Comparison of ENCODE assay signal across 8 cellular contexts in genomic region chr5:173572431-173573125, GRCh38. TPM values are rescaled to one million over a fixed set of nuclear protein-coding genes. Genes with fewer than 3 reads are reported as not detected.
DNase-seq lines count a peak whose midpoint lies in the region; ATAC-seq and TF ChIP-seq lines count a peak whose summit lies in the region.

No MANE protein-coding gene starts in this region.

- H3K27ac ChIP-seq in endodermal cell (ENCODE audit: low read depth, low read length) (no peak overlapping the region), neural progenitor cell (no peak overlapping the region)

- H3K27ac Mint-ChIP-seq in endodermal cell: no peak overlapping the region
- no peak overlapping the region for H3K27ac Mint-ChIP-seq in neural progenitor cell
- no peak overlapping the region for H3K27ac Mint-ChIP-seq in stimulated activated naive B cell treated with anti-CD40 and anti-IgM and Interleukin-4, amounts not matched to agents 10 μg/mL and 1 μg/mL and 100 μg/mL, for 72 hours
- no peak overlapping the region for H3K27ac Mint-ChIP-seq in activated CD4-positive, alpha-beta memory T cell treated with anti-CD3 and anti-CD28 coated beads for 36 hours
- no peak overlapping the region for H3K27ac Mint-ChIP-seq in natural killer cell treated with Interleukin-12 subunit alpha and Interleukin-12 subunit beta and Interleukin-15 and Interleukin-18, amount 100 ng/mL, for 72 hours

- intact Hi-C loops in activated CD4-positive, alpha-beta memory T cell treated with anti-CD3 and anti-CD28 coated beads for 36 hours (cut with micrococcal nuclease): loop anchor here (1.0 to 5.0 kb wide), 2 partner anchors 278 to 590 kb away; partner anchors contain the start of gene ATP6V0E1

- CTCF ChIA-PET in BJ (lab: Yijun Ruan, JAX): interaction anchor here (0.6 to 6.7 kb wide), 33 partner anchors 8 to 407 kb away, joined by 3 to 91 read pairs (median 4); partner anchors contain the start of gene STC2
- CTCF ChIA-PET in activated CD4-positive, alpha-beta memory T cell treated with anti-CD3 and anti-CD28 coated beads for 36 hours (lab: Charles Lee): interaction anchor here (0.6 to 2.9 kb wide), 16 partner anchors 10 to 1995 kb away, joined by 3 to 25 read pairs (median 3); partner anchors contain the start of gene BOD1

- H3K79me2 ChIP-seq in neural progenitor cell (ENCODE audit: low read depth): no peaks in the 10 kb centered on the region

- H3K9me3 ChIP-seq in endodermal cell (ENCODE audit: control insufficient read depth, low read length) (peaks cover 8% of the 10 kb centered on the region), neural progenitor cell (ENCODE audit: low read depth) (peaks cover 6% of the 10 kb centered on the region)

- no peak for TF ChIP-seq CTCF in BJ (IDR thresholded peaks at IDR 0.05; ENCODE audit: insufficient read depth, low read depth, low read length)
- TF ChIP-seq CTCF in endodermal cell (conservative IDR thresholded peaks at IDR 0.05): no peak
- no peak for TF ChIP-seq CTCF in neural progenitor cell (IDR thresholded peaks at IDR 0.05)

- H2AFZ ChIP-seq in neural progenitor cell (replicated peaks): peak overlapping the region; percentile 69

- H3K36me3 Mint-ChIP-seq in endodermal cell (ENCODE audit: low read depth): no peaks in the 10 kb centered on the region
- H3K36me3 Mint-ChIP-seq in neural progenitor cell: no peaks in the 10 kb centered on the region
- H3K36me3 Mint-ChIP-seq in stimulated activated naive B cell treated with anti-CD40 and anti-IgM and Interleukin-4, amounts not matched to agents 10 μg/mL and 1 μg/mL and 100 μg/mL, for 72 hours: peaks cover 0 to 10% of the 10 kb centered on the region in 2 donors
- H3K36me3 Mint-ChIP-seq in activated CD4-positive, alpha-beta memory T cell treated with anti-CD3 and anti-CD28 coated beads for 36 hours: no peaks in the 10 kb centered on the region
- H3K36me3 Mint-ChIP-seq in natural killer cell treated with Interleukin-12 subunit alpha and Interleukin-12 subunit beta and Interleukin-15 and Interleukin-18, amount 100 ng/mL, for 72 hours: no peaks in the 10 kb centered on the region

- H3K27me3 Mint-ChIP-seq in endodermal cell (ENCODE audit: insufficient read depth) (peaks cover 8% of the 10 kb centered on the region), neural progenitor cell (ENCODE audit: insufficient read depth, low read depth) (peaks cover 4% of the 10 kb centered on the region)
- peaks cover 26 to 50% of the 10 kb centered on the region in 2 donors for H3K27me3 Mint-ChIP-seq in stimulated activated naive B cell treated with anti-CD40 and anti-IgM and Interleukin-4, amounts not matched to agents 10 μg/mL and 1 μg/mL and 100 μg/mL, for 72 hours
- peaks cover 25% of the 10 kb centered on the region for H3K27me3 Mint-ChIP-seq in activated CD4-positive, alpha-beta memory T cell treated with anti-CD3 and anti-CD28 coated beads for 36 hours
- H3K27me3 Mint-ChIP-seq in natural killer cell treated with Interleukin-12 subunit alpha and Interleukin-12 subunit beta and Interleukin-15 and Interleukin-18, amount 100 ng/mL, for 72 hours: peaks cover 13 to 22% of the 10 kb centered on the region in 2 donors

- H4K20me1 ChIP-seq in neural progenitor cell (ENCODE audit: low read depth): no peaks in the 10 kb centered on the region

- H3K4me3 Mint-ChIP-seq in endodermal cell: no peak overlapping the region
- H3K4me3 Mint-ChIP-seq in neural progenitor cell: peak overlapping the region; percentile 61
- H3K4me3 Mint-ChIP-seq in stimulated activated naive B cell treated with anti-CD40 and anti-IgM and Interleukin-4, amounts not matched to agents 10 μg/mL and 1 μg/mL and 100 μg/mL, for 72 hours: no peak overlapping the region
- H3K4me3 Mint-ChIP-seq in activated CD4-positive, alpha-beta memory T cell treated with anti-CD3 and anti-CD28 coated beads for 36 hours: no peak overlapping the region
- no peak overlapping the region for H3K4me3 Mint-ChIP-seq in natural killer cell treated with Interleukin-12 subunit alpha and Interleukin-12 subunit beta and Interleukin-15 and Interleukin-18, amount 100 ng/mL, for 72 hours

- H3K4me1 ChIP-seq in endodermal cell (ENCODE audit: control insufficient read depth, insufficient read depth, low read length) (no peaks in the 10 kb centered on the region), neural progenitor cell (peaks cover 20% of the 10 kb centered on the region)

- H3K4me1 Mint-ChIP-seq in endodermal cell: peaks cover 2% of the 10 kb centered on the region
- H3K4me1 Mint-ChIP-seq in neural progenitor cell: peaks cover 25% of the 10 kb centered on the region
- peaks cover 3 to 9% of the 10 kb centered on the region in 2 donors for H3K4me1 Mint-ChIP-seq in stimulated activated naive B cell treated with anti-CD40 and anti-IgM and Interleukin-4, amounts not matched to agents 10 μg/mL and 1 μg/mL and 100 μg/mL, for 72 hours
- no peaks in the 10 kb centered on the region for H3K4me1 Mint-ChIP-seq in activated CD4-positive, alpha-beta memory T cell treated with anti-CD3 and anti-CD28 coated beads for 36 hours (ENCODE audit: low read depth)
- H3K4me1 Mint-ChIP-seq in natural killer cell treated with Interleukin-12 subunit alpha and Interleukin-12 subunit beta and Interleukin-15 and Interleukin-18, amount 100 ng/mL, for 72 hours (ENCODE audit: low read depth in 2 of 2): peaks cover 5 to 10% of the 10 kb centered on the region in 2 donors

- H3K9me3 Mint-ChIP-seq in endodermal cell: peaks cover 11% of the 10 kb centered on the region
- H3K9me3 Mint-ChIP-seq in neural progenitor cell: peaks cover 6% of the 10 kb centered on the region
- H3K9me3 Mint-ChIP-seq in stimulated activated naive B cell treated with anti-CD40 and anti-IgM and Interleukin-4, amounts not matched to agents 10 μg/mL and 1 μg/mL and 100 μg/mL, for 72 hours: peaks cover 7 to 11% of the 10 kb centered on the region in 2 donors
- H3K9me3 Mint-ChIP-seq in activated CD4-positive, alpha-beta memory T cell treated with anti-CD3 and anti-CD28 coated beads for 36 hours: peaks cover 13% of the 10 kb centered on the region
- no peaks in the 10 kb centered on the region for H3K9me3 Mint-ChIP-seq in natural killer cell treated with Interleukin-12 subunit alpha and Interleukin-12 subunit beta and Interleukin-15 and Interleukin-18, amount 100 ng/mL, for 72 hours

- DNase-seq in BJ (ENCODE audit: low read depth): no peak
- DNase-seq in NCI-H69 (lab: John Stamatoyannopoulos, UW): peak; percentile 7
- peak; percentile 28 for DNase-seq in endodermal cell
- no peak for DNase-seq in neural progenitor cell (ENCODE audit: low spot score)
- no peak for DNase-seq in stimulated activated naive B cell treated with anti-CD40 and anti-IgM and Interleukin-4, amounts not matched to agents 10 μg/mL and 1 μg/mL and 100 μg/mL, for 72 hours
- no peak for DNase-seq in activated CD4-positive, alpha-beta memory T cell treated with anti-CD3 and anti-CD28 coated beads for 36 hours
- DNase-seq in natural killer cell treated with Interleukin-12 subunit alpha and Interleukin-12 subunit beta and Interleukin-15 and Interleukin-18, amount 100 ng/mL, for 72 hours (ENCODE audit: low spot score): no peak

- no peaks in the 10 kb centered on the region for H3K36me3 ChIP-seq in BJ (ENCODE audit: control insufficient read depth, insufficient read depth, low read length)
- no peaks in the 10 kb centered on the region for H3K36me3 ChIP-seq in endodermal cell (ENCODE audit: control insufficient read depth, insufficient read depth, low read length)
- no peaks in the 10 kb centered on the region for H3K36me3 ChIP-seq in neural progenitor cell

- H3K4me3 ChIP-seq in BJ (ENCODE audit: low read depth, low read length): peak overlapping the region; percentile 6; the same call in 1 of the 2 replicates
- no peak overlapping the region for H3K4me3 ChIP-seq in endodermal cell (ENCODE audit: low read length)
- no peak overlapping the region for H3K4me3 ChIP-seq in neural progenitor cell

- H3K27me3 ChIP-seq in BJ (ENCODE audit: control insufficient read depth, insufficient read depth, low read length) (no peaks in the 10 kb centered on the region), endodermal cell (ENCODE audit: control insufficient read depth, insufficient read depth, low read length, poor library complexity, severe bottlenecking) (peaks cover 4% of the 10 kb centered on the region), neural progenitor cell (no peaks in the 10 kb centered on the region)

- no peaks in the 10 kb centered on the region for H3F3A ChIP-seq in neural progenitor cell (ENCODE audit: low read depth)

- POLR2A ChIA-PET in BJ (lab: Charles Lee): interaction anchor here (0.5 to 1.0 kb wide), 3 partner anchors 8 to 251 kb away, joined by 3 to 4 read pairs (median 4); partner anchors contain the start of gene STC2
- POLR2A ChIA-PET in activated CD4-positive, alpha-beta memory T cell treated with anti-CD3 and anti-CD28 coated beads for 36 hours (lab: Charles Lee): no interaction called here

- H3K4me2 ChIP-seq in neural progenitor cell: peak overlapping the region; percentile 41

- 42 to 45% methylated on average over 5 to 6 of the region's 6 CpGs for WGBS in endodermal cell (ENCODE audit: insufficient coverage in 1 of 2, insufficient read length in 1 of 2), 2 experiments

- no peak for ATAC-seq in GM18858 (IDR thresholded peaks at IDR 0.05; ENCODE audit: unreplicated experiment)
- ATAC-seq in stimulated activated naive B cell treated with anti-CD40 and anti-IgM and Interleukin-4, amounts not matched to agents 10 μg/mL and 1 μg/mL and 100 μg/mL, for 72 hours (replicated peaks): no peak
- no peak for ATAC-seq in natural killer cell treated with Interleukin-12 subunit alpha and Interleukin-12 subunit beta and Interleukin-15 and Interleukin-18, amount 100 ng/mL, for 72 hours

- H3K9ac ChIP-seq in endodermal cell (ENCODE audit: extremely low read depth, low read length, poor library complexity, severe bottlenecking) (no peak overlapping the region), neural progenitor cell (no peak overlapping the region)

RNA-seq across cellular contexts. Expression of gene BOD1, which starts 43.9 kb away (rescaled TPM):
- 51.5 and 61.5 TPM in 2 replicates for polyA plus RNA-seq in BJ (2011; rRNA removed)
- polyA minus RNA-seq in BJ (2011; rRNA and poly(A)+ RNA removed): 17.6 and 30.3 TPM in 2 replicates
- total RNA-seq in endodermal cell (10 to 100 TPM; 79.3 to 92.9 TPM), neural progenitor cell (ENCODE audit: low replicate concordance) (144 and 175 TPM in 2 replicates)
- polyA plus RNA-seq in endodermal cell (2013, experiment 1 of 2): 144 TPM
- 121 TPM for polyA plus RNA-seq in endodermal cell (2013, experiment 2 of 2)
- 10 to 100 TPM; 23.9 to 28.6 TPM for total RNA-seq in activated CD4-positive, alpha-beta memory T cell treated with anti-CD3 and anti-CD28 coated beads for 36 hours
- total RNA-seq in natural killer cell treated with Interleukin-12 subunit alpha and Interleukin-12 subunit beta and Interleukin-15 and Interleukin-18, amount 100 ng/mL, for 72 hours: 10 to 100 TPM; 16.3 to 24.4 TPM

Comparison
In these comparisons a context has a peak if more than half of its experiments do, and no peak if none do; other contexts are left out.
1. DNase-seq: peak in NCI-H69 (single experiment) and endodermal cell (single experiment); none in BJ (single experiment), neural progenitor cell (single experiment), stimulated activated naive B cell treated with anti-CD40 and anti-IgM and Interleukin-4, amounts not matched to agents 10 μg/mL and 1 μg/mL and 100 μg/mL, for 72 hours (single experiment), activated CD4-positive, alpha-beta memory T cell treated with anti-CD3 and anti-CD28 coated beads for 36 hours (single experiment) and natural killer cell treated with Interleukin-12 subunit alpha and Interleukin-12 subunit beta and Interleukin-15 and Interleukin-18, amount 100 ng/mL, for 72 hours (single experiment).